Comparison of ENCODE assay signal across 8 cellular contexts in genomic region chr5:36240779-36241635, GRCh38. TPM values are rescaled to one million over a fixed set of nuclear protein-coding genes. Genes with fewer than 3 reads are reported as not detected.
A peak's percentile ranks its signal among the peaks of the same experiment; 100 is the strongest.
DNase-seq lines count a peak whose midpoint lies in the region; ATAC-seq and TF ChIP-seq lines count a peak whose summit lies in the region.

No MANE protein-coding gene starts in this region.

- H3K27me3 Mint-ChIP-seq in activated B cell treated with CpG ODN at 0.5 μM for 24 hours = no peaks in the 10 kb centered on the region
- no peaks in the 10 kb centered on the region for H3K27me3 Mint-ChIP-seq in chondrocyte (ENCODE audit: low read depth)

- H3K4me3 ChIP-seq in kidney epithelial cell (ENCODE audit: low read depth, low read length) = peak overlapping the region; percentile 79

- no peaks in the 10 kb centered on the region for H3K9me3 Mint-ChIP-seq in activated B cell treated with CpG ODN at 0.5 μM for 24 hours
- H3K9me3 Mint-ChIP-seq in chondrocyte (ENCODE audit: low read depth) = no peaks in the 10 kb centered on the region

- TF ChIP-seq CTCF in activated B cell treated with CpG ODN at 0.5 μM for 24 hours (IDR thresholded peaks at IDR 0.05) (no peak), chondrocyte (IDR thresholded peaks at IDR 0.05) (peak; percentile 38), kidney epithelial cell (IDR thresholded peaks at IDR 0.05; ENCODE audit: insufficient read depth, low read length, poor library complexity, severe bottlenecking) (no peak)

- intact Hi-C loops in activated B cell treated with CpG ODN at 0.5 μM for 24 hours (cut with micrococcal nuclease) = loop anchor here (1.0 to 10.0 kb wide), 5 partner anchors 9 to 1131 kb away; partner anchors contain the start of gene NUP155

- peak; percentile 22 to 66 for DNase-seq in NCI-H2081 (lab: John Stamatoyannopoulos, UW)
- no peak for DNase-seq in NCI-H2081 treated with DMSO at 0.1 percent for 48 hours (lab: John Stamatoyannopoulos, UW)
- DNase-seq in NCI-H1092 treated with DMSO at 0.1 percent for 48 hours (lab: John Stamatoyannopoulos, UW) = peak; percentile 29
- DNase-seq in activated B cell treated with CpG ODN at 0.5 μM for 24 hours = peak; percentile 53
- peak; percentile 90 for DNase-seq in chondrocyte (ENCODE audit: low spot score)
- DNase-seq in kidney epithelial cell (ENCODE audit: low read depth) = no peak
- peak in 2 of 3 donors; percentile 20 to 23 for DNase-seq in stimulated activated CD4-positive, alpha-beta T cell treated with anti-CD3 and anti-CD28 coated beads, Interleukin-12 subunit alpha, Interleukin-12 subunit beta, amount 100 ng/mL, for 48 hours (ENCODE audit: low read depth in 2 of 3, low spot score in 1 of 3)

- peaks cover 5% of the 10 kb centered on the region for H3K36me3 Mint-ChIP-seq in activated B cell treated with CpG ODN at 0.5 μM for 24 hours (ENCODE audit: low read depth)
- no peaks in the 10 kb centered on the region for H3K36me3 Mint-ChIP-seq in chondrocyte (ENCODE audit: low read depth)

- POLR2A ChIA-PET in activated B cell treated with CpG ODN at 0.5 μM for 24 hours (lab: Charles Lee) = interaction anchor here (0.7 to 3.0 kb wide), 12 partner anchors 14 to 1325 kb away, joined by 3 to 35 read pairs (median 6); partner anchors contain the start of genes BRIX1, DNAJC21, LMBRD2 and NIPBL

- H3K4me1 Mint-ChIP-seq in activated B cell treated with CpG ODN at 0.5 μM for 24 hours = peaks cover 57% of the 10 kb centered on the region
- peaks cover 50% of the 10 kb centered on the region for H3K4me1 Mint-ChIP-seq in chondrocyte (ENCODE audit: low read depth)

- ATAC-seq in HG02763 (IDR thresholded peaks at IDR 0.05; ENCODE audit: unreplicated experiment) = peak; percentile 21
- ATAC-seq in activated B cell treated with CpG ODN at 0.5 μM for 24 hours (ENCODE audit: low read depth) = peak; percentile 12

- no peaks in the 10 kb centered on the region for H3K27me3 ChIP-seq in kidney epithelial cell (ENCODE audit: control insufficient read depth, insufficient read depth, low read length)

- H3K27ac Mint-ChIP-seq in activated B cell treated with CpG ODN at 0.5 μM for 24 hours = peak overlapping the region; percentile 90
- H3K27ac Mint-ChIP-seq in chondrocyte (ENCODE audit: unreplicated experiment) = peak overlapping the region; percentile 91

- H3K36me3 ChIP-seq in kidney epithelial cell (ENCODE audit: control insufficient read depth, insufficient read depth, low read length) = no peaks in the 10 kb centered on the region

- peak overlapping the region; percentile 89 for H3K4me3 Mint-ChIP-seq in activated B cell treated with CpG ODN at 0.5 μM for 24 hours
- H3K4me3 Mint-ChIP-seq in chondrocyte (ENCODE audit: unreplicated experiment) = peak overlapping the region; percentile 83

- CTCF ChIA-PET in activated B cell treated with CpG ODN at 0.5 μM for 24 hours (lab: Charles Lee) = interaction anchor here (0.6 to 1.8 kb wide), 13 partner anchors 10 to 1326 kb away, joined by 3 to 11 read pairs (median 5); partner anchors contain the start of genes LMBRD2, RAD1 and SKP2

RNA-seq across cellular contexts. Expression of gene NADK2, which starts 0.7 kb away (rescaled TPM):
- total RNA-seq in activated B cell treated with CpG ODN at 0.5 μM for 24 hours (13.3 and 18.2 TPM in 2 replicates), chondrocyte (33.7 to 38.9 TPM (median 37.8 TPM) in 3 replicates), kidney epithelial cell (12.2 and 13.4 TPM in 2 replicates)

Comparison
In these comparisons a context has a peak if more than half of its experiments do, and no peak if none do; other contexts are left out.
1. DNase-seq: peak in NCI-H2081 (2 of 2), NCI-H1092 treated with DMSO at 0.1 percent for 48 hours (single experiment), activated B cell treated with CpG ODN at 0.5 μM for 24 hours (single experiment), chondrocyte (single experiment) and stimulated activated CD4-positive, alpha-beta T cell treated with anti-CD3 and anti-CD28 coated beads, Interleukin-12 subunit alpha, Interleukin-12 subunit beta, amount 100 ng/mL, for 48 hours (2 of 3); none in NCI-H2081 treated with DMSO at 0.1 percent for 48 hours (single experiment) and kidney epithelial cell (single experiment).